In the genomic region with DNA sequence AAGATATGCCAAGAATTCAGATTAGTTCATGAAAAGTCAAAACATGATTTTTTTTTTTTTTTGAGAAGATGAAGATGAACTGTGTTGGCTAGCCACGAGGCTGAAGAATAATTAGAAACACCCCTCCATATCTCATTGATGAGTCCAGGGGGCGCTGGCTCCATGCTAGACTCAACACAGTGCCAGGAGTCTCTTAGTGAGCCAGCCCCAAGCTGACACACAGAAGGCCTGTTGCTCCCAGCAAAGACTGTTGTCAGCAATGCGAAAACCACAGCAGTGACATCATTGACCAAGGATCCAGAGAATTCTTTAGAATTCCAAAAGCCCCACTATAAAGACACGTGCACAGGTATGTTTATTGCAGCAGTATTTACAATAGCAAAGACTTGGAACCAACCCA, we compare ENCODE assay signal across 14 cellular contexts.
DNase-seq lines count a peak whose midpoint lies in the region; ATAC-seq, FAIRE-seq and TF ChIP-seq lines count a peak whose summit lies in the region.
"Had no signal": no experiment of that assay in that cellular context is flagged by ENCODE, and none has a peak within 500 bp of the region (broad histone marks: within the 10 kb centered on the region; RNA-seq: fewer than 3 reads in every experiment).

No MANE protein-coding gene starts in this region.

- H2AFZ ChIP-seq in hepatocyte: no peak overlapping the region

- H3K4me3 ChIP-seq in HEK293 (ENCODE audit: low read depth, low read length) (no peak overlapping the region), coronary artery (no peak overlapping the region), left ventricle myocardium inferior (no peak overlapping the region), hepatocyte (no peak overlapping the region)
- H3K4me3 ChIP-seq: BLaER1 had no signal

- POLR2A ChIA-PET in HEK293 (lab: Yijun Ruan, JAX): no interaction called here

- no peaks in the 10 kb centered on the region for H3K79me2 ChIP-seq in hepatocyte

- CTCF ChIA-PET in HEK293 (lab: Yijun Ruan, JAX): interaction anchor here (0.6 to 1.4 kb wide), 26 partner anchors 11 to 1111 kb away, joined by 3 to 8 read pairs (median 4); no protein-coding TSS in a partner anchor

- no peaks in the 10 kb centered on the region for H3K9me3 ChIP-seq in HEK293 (ENCODE audit: control insufficient read depth, insufficient read depth, low read depth, low read length)
- H3K9me3 ChIP-seq in left ventricle myocardium inferior (replicated peaks): no peaks in the 10 kb centered on the region
- H3K9me3 ChIP-seq in hepatocyte (ENCODE audit: low read depth): no peaks in the 10 kb centered on the region
- H3K9me3 ChIP-seq: BLaER1 had no signal

- 63% methylated on average over 4 of the region's 4 CpGs for WGBS in hepatocyte (ENCODE audit: low lambda C conversion rate, missing lambda C conversion rate)

- H3K36me3 ChIP-seq in HEK293 (ENCODE audit: control insufficient read depth in 2 of 2, insufficient read depth in 1 of 2, low read length in 2 of 2) (no peaks in the 10 kb centered on the region), left ventricle myocardium inferior (no peaks in the 10 kb centered on the region), hepatocyte (replicated peaks; ENCODE audit: insufficient read depth, low read depth) (no peaks in the 10 kb centered on the region)
- H3K36me3 ChIP-seq: BLaER1 had no signal

- no peak for FAIRE-seq in RCC 7860 (lab: Jason Lieb, UNC)

- no peak overlapping the region for H3K27ac ChIP-seq in HEK293 (ENCODE audit: extremely low read depth, low read depth, low read length)
- no peak overlapping the region for H3K27ac ChIP-seq in foreskin keratinocyte
- H3K27ac ChIP-seq in coronary artery: no peak overlapping the region
- no peak overlapping the region for H3K27ac ChIP-seq in left ventricle myocardium inferior (replicated peaks)
- no peak overlapping the region for H3K27ac ChIP-seq in hepatocyte
- H3K27ac ChIP-seq: BLaER1 had no signal

- DNase-seq in AG20443 (ENCODE audit: low spot score) (peak; percentile 22), RCC 7860 (ENCODE audit: low spot score) (peak; percentile 37), foreskin keratinocyte (peak; percentile 52 to 77), coronary artery (ENCODE audit: low spot score) (no peak), left ventricle myocardium inferior (no peak), hepatocyte (ENCODE audit: low spot score) (no peak)
- DNase-seq: activated naive CD4-positive, alpha-beta T cell treated with anti-CD3 and anti-CD28 coated beads, Interleukin-2, amount 50 U/mL, for 16 hours; IMR-90; NCI-H2029 treated with DMSO at 0.1 percent for 48 hours; stimulated activated CD4-positive, alpha-beta T cell treated with anti-CD3 and anti-CD28 coated beads, Interleukin-2, amount 100 ng/mL, for 48 hours; stimulated activated naive B cell treated with anti-CD40 and anti-IgM and Interleukin-4, amounts not matched to agents 10 μg/mL and 1 μg/mL and 100 μg/mL, for 72 hours had no signal

- H3K27me3 ChIP-seq in foreskin keratinocyte (peaks cover 60% of the 10 kb centered on the region), left ventricle myocardium inferior (ENCODE audit: low read depth) (no peaks in the 10 kb centered on the region), hepatocyte (peaks cover 5% of the 10 kb centered on the region)
- H3K27me3 ChIP-seq: BLaER1 had no signal

- ATAC-seq in foreskin keratinocyte: peak; percentile 46
- ATAC-seq in GM19452 (IDR thresholded peaks at IDR 0.05; ENCODE audit: unreplicated experiment): no peak
- ATAC-seq: stimulated activated naive B cell treated with anti-CD40 and anti-IgM and Interleukin-4, amounts not matched to agents 10 μg/mL and 1 μg/mL and 100 μg/mL, for 72 hours had no signal

- intact Hi-C loops in left ventricle myocardium inferior (cut with micrococcal nuclease): no loop called here

- H4K20me1 ChIP-seq in hepatocyte (ENCODE audit: insufficient read depth, poor library complexity, severe bottlenecking): no peaks in the 10 kb centered on the region
- H4K20me1 ChIP-seq: BLaER1 had no signal

- no peaks in the 10 kb centered on the region for H3K4me1 ChIP-seq in HEK293 (ENCODE audit: control insufficient read depth, insufficient read depth, low read length)
- H3K4me1 ChIP-seq in foreskin keratinocyte: no peaks in the 10 kb centered on the region
- no peaks in the 10 kb centered on the region for H3K4me1 ChIP-seq in left ventricle myocardium inferior
- no peaks in the 10 kb centered on the region for H3K4me1 ChIP-seq in hepatocyte (ENCODE audit: insufficient read depth)
- H3K4me1 ChIP-seq: BLaER1 had no signal

- H3K9me2 ChIP-seq in hepatocyte (replicated peaks; ENCODE audit: insufficient read depth): no peaks in the 10 kb centered on the region

- H3K4me2 ChIP-seq in hepatocyte: no peak overlapping the region
- H3K4me2 ChIP-seq: BLaER1 had no signal

- TF ChIP-seq CTCF in HEK293 (tag by site-specific recombination; IDR thresholded peaks at IDR 0.05): no peak
- TF ChIP-seq CTCF in foreskin keratinocyte (conservative IDR thresholded peaks at IDR 0.05): peak; percentile 43
- TF ChIP-seq CTCF in coronary artery (IDR thresholded peaks at IDR 0.05): no peak
- TF ChIP-seq CTCF in left ventricle myocardium inferior (IDR thresholded peaks at IDR 0.05; ENCODE audit: borderline replicate concordance): no peak
- no peak for TF ChIP-seq CTCF in hepatocyte (IDR thresholded peaks at IDR 0.05; ENCODE audit: poor library complexity)

TF ChIP-seq in HEK293, 187 proteins besides CTCF, POLR2A, EP300 and RAD21:
- TF ChIP-seq ZFP41 (tag by site-specific recombination; IDR thresholded peaks at IDR 0.05; ENCODE audit: borderline replicate concordance) (no peak), SCRT2 (tag by site-specific recombination; IDR thresholded peaks at IDR 0.05) (peak; percentile 43; the same call in 1 of the 2 replicates), TCF7L2 (IDR thresholded peaks at IDR 0.05; ENCODE audit: borderline replicate concordance, low read depth, low read length) (no peak)
- TF ChIP-seq, protein P1, sequence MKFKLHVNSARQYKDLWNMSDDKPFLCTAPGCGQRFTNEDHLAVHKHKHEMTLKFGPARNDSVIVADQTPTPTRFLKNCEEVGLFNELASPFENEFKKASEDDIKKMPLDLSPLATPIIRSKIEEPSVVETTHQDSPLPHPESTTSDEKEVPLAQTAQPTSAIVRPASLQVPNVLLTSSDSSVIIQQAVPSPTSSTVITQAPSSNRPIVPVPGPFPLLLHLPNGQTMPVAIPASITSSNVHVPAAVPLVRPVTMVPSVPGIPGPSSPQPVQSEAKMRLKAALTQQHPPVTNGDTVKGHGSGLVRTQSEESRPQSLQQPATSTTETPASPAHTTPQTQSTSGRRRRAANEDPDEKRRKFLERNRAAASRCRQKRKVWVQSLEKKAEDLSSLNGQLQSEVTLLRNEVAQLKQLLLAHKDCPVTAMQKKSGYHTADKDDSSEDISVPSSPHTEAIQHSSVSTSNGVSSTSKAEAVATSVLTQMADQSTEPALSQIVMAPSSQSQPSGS (tag by site-specific recombination; IDR thresholded peaks at IDR 0.05; ENCODE audit: low read depth): 0 out of 2 replicates have a peak, but pooled peaks have one; percentile 22

Comparison
In these comparisons a context has a peak if more than half of its experiments do, and no peak if none do; other contexts are left out.
1. DNase-seq: peak in AG20443 (single experiment), RCC 7860 (single experiment) and foreskin keratinocyte (2 of 2); none in coronary artery (single experiment), left ventricle myocardium inferior (single experiment) and hepatocyte (single experiment).